Comparison of ENCODE assay signal across 1 cellular context in the genomic region with DNA sequence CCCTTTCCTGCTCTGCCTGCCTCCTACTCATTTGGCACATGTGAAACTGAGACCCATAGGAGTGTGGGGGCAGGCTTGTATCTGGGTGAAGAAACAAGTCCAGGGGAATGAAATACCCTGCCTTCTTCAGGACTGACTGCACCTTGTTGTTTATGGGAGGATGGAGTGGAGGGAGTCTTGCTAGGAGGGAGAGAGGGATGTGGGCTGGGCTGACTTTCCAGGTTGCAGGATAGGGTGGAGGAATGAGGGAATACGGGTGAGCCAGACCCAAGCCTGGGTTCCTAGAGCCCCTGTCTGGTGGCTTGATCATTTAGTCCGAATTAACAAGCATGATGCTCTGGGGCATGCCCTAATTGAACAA.
A peak's percentile ranks its signal among the peaks of the same experiment; 100 is the strongest.
TF ChIP-seq lines count a peak whose summit lies in the region.

No MANE protein-coding gene starts in this region.

TF ChIP-seq in GM12878, 131 proteins besides CTCF, POLR2A, EP300 and RAD21:
- TF ChIP-seq, protein P1, sequence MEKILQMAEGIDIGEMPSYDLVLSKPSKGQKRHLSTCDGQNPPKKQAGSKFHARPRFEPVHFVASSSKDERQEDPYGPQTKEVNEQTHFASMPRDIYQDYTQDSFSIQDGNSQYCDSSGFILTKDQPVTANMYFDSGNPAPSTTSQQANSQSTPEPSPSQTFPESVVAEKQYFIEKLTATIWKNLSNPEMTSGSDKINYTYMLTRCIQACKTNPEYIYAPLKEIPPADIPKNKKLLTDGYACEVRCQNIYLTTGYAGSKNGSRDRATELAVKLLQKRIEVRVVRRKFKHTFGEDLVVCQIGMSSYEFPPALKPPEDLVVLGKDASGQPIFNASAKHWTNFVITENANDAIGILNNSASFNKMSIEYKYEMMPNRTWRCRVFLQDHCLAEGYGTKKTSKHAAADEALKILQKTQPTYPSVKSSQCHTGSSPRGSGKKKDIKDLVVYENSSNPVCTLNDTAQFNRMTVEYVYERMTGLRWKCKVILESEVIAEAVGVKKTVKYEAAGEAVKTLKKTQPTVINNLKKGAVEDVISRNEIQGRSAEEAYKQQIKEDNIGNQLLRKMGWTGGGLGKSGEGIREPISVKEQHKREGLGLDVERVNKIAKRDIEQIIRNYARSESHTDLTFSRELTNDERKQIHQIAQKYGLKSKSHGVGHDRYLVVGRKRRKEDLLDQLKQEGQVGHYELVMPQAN (conservative IDR thresholded peaks at IDR 0.05) = 0 out of 2 replicates have a peak, but pooled peaks have one; percentile 16
- 0 out of 2 replicates have a peak, but pooled peaks have one; percentile 40 for TF ChIP-seq HDGF (IDR thresholded peaks at IDR 0.05)
- TF ChIP-seq WRNIP1 (IDR thresholded peaks at IDR 0.05; ENCODE audit: borderline replicate concordance, low read depth, low read length) = peak; percentile 81; the same call in 1 of the 2 replicates
- TF ChIP-seq CEBPB (IDR thresholded peaks at IDR 0.05; ENCODE audit: borderline replicate concordance in 1 of 2, low read depth in 2 of 2, low read length in 2 of 2) = no peak
TF ChIP-seq in GM12878: peak in this region for 3.
